In the genomic region with DNA sequence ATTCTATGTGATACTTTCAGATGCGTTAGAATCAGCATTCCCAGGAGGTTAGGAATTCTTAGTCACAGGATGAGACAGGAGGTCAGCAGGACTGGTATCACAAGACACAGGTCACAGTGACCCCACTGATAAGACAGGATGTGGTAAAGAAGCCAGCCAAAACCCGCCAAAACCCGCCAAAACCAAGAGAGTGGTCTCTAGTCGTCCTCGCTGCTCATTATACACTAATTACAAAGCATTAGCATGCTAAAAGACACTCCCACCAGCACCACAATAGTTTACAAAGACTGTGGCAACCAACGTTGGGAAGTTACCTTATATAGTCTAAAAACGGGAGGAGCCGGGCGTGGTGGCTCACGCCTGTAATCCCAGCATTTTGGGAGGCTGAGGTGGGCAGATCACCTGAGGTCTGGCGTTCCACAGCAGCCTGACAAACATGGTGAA, we compare ENCODE assay signal across 16 cellular contexts. TPM values are rescaled to one million over a fixed set of nuclear protein-coding genes. Genes with fewer than 3 reads are reported as not detected.
DNase-seq lines count a peak whose midpoint lies in the region; ATAC-seq and TF ChIP-seq lines count a peak whose summit lies in the region.
"Had no signal": no experiment of that assay in that cellular context is flagged by ENCODE, and none has a peak within 500 bp of the region (broad histone marks: within the 10 kb centered on the region; RNA-seq: fewer than 3 reads in every experiment).

No MANE protein-coding gene starts in this region.

- H3K27me3 ChIP-seq in tibial nerve: no peaks in the 10 kb centered on the region
- H3K27me3 ChIP-seq in sigmoid colon: no peaks in the 10 kb centered on the region

- TF ChIP-seq POLR2A in tibial nerve (IDR thresholded peaks at IDR 0.05): no peak
- no peak for TF ChIP-seq POLR2A in sigmoid colon (IDR thresholded peaks at IDR 0.05)

- H3K36me3 ChIP-seq in tibial nerve (peaks cover 0 to 54% (median 5%) of the 10 kb centered on the region in 3 donors), sigmoid colon (peaks cover 0 to 83% (median 18%) of the 10 kb centered on the region in 4 donors)

- 86% methylated on average over 11 of the region's 11 CpGs for WGBS in tibial nerve, 2 donors
- WGBS in sigmoid colon, 2 donors: 85 to 91% methylated on average over 11 of the region's 11 CpGs

- H3K36me3 Mint-ChIP-seq in WTC11: peaks cover 36% of the 10 kb centered on the region

- no peak for TF ChIP-seq EP300 in tibial nerve (IDR thresholded peaks at IDR 0.05)
- no peak for TF ChIP-seq EP300 in sigmoid colon (IDR thresholded peaks at IDR 0.05)

- H3K9me3 ChIP-seq in tibial nerve (no peaks in the 10 kb centered on the region), sigmoid colon (no peaks in the 10 kb centered on the region)
- H3K9me3 ChIP-seq: A549 had no signal

- no peak overlapping the region for H3K4me3 ChIP-seq in tibial nerve
- no peak overlapping the region for H3K4me3 ChIP-seq in sigmoid colon
- H3K4me3 ChIP-seq: A549, GM23248 had no signal

- no peak overlapping the region for H3K4me3 Mint-ChIP-seq in WTC11
- H3K4me3 Mint-ChIP-seq: CD14-positive monocyte; CD8-positive, alpha-beta T cell had no signal

- H3K4me1 ChIP-seq in tibial nerve: peaks cover 0 to 10% (median 4%) of the 10 kb centered on the region in 4 donors
- H3K4me1 ChIP-seq in sigmoid colon: no peaks in the 10 kb centered on the region
- H3K4me1 ChIP-seq: A549 had no signal

- TF ChIP-seq CTCF in WTC11 (IDR thresholded peaks at IDR 0.05): no peak
- TF ChIP-seq CTCF in tibial nerve (IDR thresholded peaks at IDR 0.05): no peak
- no peak for TF ChIP-seq CTCF in sigmoid colon (IDR thresholded peaks at IDR 0.05)

- H3K27ac ChIP-seq in tibial nerve (peak overlapping the region in 3 of 4 donors; percentile 67 to 82 (median 82)), sigmoid colon (no peak overlapping the region)
- H3K27ac ChIP-seq: A549, GM23248, HL-60 had no signal

- no peak for ATAC-seq in WTC11
- ATAC-seq: A549; CD8-positive, alpha-beta T cell; HCT116 had no signal

- H3K27ac Mint-ChIP-seq in WTC11: peak overlapping the region; percentile 15; the same call in 1 of the 2 replicates
- H3K27ac Mint-ChIP-seq: CD8-positive, alpha-beta T cell had no signal

- no peaks in the 10 kb centered on the region for H3K27me3 Mint-ChIP-seq in WTC11 (ENCODE audit: low read depth)

- intact Hi-C loops in sigmoid colon (cut with DNase I): no loop called here

- POLR2A ChIA-PET in WTC11 (lab: Charles Lee): no interaction called here

- in situ Hi-C loops in SK-MEL-5 (cut with HindIII; ENCODE audit: low pct_unique_long_range_greater_than_20kb, low sequenced_read_pairs): no loop called here

- DNase-seq in ELF-1 (ENCODE audit: low read depth, low spot score) (peak; percentile 22), SK-MEL-5 (ENCODE audit: low read depth, low spot score) (peak; percentile 73), WTC11 (ENCODE audit: low spot score) (no peak), tibial nerve (ENCODE audit: low spot score in 2 of 2) (no peak), sigmoid colon (no peak), NCI-H146 treated with DMSO at 0.1 percent for 48 hours (lab: John Stamatoyannopoulos, UW; ENCODE audit: unreplicated experiment) (no peak), hypothalamus (lab: John Stamatoyannopoulos, UW) (no peak)
- DNase-seq: CD8-positive, alpha-beta T cell; DMS53; GM23248; KBM-7 had no signal

- no peaks in the 10 kb centered on the region for H3K4me1 Mint-ChIP-seq in WTC11
- H3K4me1 Mint-ChIP-seq: CD14-positive monocyte had no signal

- CTCF ChIA-PET in WTC11 (lab: Charles Lee): no interaction called here

- H3K9me3 Mint-ChIP-seq in WTC11: no peaks in the 10 kb centered on the region
- H3K9me3 Mint-ChIP-seq: CD8-positive, alpha-beta T cell had no signal

TF ChIP-seq in WTC11, 78 proteins besides CTCF, POLR2A, EP300 and RAD21:
- TF ChIP-seq, protein P1, sequence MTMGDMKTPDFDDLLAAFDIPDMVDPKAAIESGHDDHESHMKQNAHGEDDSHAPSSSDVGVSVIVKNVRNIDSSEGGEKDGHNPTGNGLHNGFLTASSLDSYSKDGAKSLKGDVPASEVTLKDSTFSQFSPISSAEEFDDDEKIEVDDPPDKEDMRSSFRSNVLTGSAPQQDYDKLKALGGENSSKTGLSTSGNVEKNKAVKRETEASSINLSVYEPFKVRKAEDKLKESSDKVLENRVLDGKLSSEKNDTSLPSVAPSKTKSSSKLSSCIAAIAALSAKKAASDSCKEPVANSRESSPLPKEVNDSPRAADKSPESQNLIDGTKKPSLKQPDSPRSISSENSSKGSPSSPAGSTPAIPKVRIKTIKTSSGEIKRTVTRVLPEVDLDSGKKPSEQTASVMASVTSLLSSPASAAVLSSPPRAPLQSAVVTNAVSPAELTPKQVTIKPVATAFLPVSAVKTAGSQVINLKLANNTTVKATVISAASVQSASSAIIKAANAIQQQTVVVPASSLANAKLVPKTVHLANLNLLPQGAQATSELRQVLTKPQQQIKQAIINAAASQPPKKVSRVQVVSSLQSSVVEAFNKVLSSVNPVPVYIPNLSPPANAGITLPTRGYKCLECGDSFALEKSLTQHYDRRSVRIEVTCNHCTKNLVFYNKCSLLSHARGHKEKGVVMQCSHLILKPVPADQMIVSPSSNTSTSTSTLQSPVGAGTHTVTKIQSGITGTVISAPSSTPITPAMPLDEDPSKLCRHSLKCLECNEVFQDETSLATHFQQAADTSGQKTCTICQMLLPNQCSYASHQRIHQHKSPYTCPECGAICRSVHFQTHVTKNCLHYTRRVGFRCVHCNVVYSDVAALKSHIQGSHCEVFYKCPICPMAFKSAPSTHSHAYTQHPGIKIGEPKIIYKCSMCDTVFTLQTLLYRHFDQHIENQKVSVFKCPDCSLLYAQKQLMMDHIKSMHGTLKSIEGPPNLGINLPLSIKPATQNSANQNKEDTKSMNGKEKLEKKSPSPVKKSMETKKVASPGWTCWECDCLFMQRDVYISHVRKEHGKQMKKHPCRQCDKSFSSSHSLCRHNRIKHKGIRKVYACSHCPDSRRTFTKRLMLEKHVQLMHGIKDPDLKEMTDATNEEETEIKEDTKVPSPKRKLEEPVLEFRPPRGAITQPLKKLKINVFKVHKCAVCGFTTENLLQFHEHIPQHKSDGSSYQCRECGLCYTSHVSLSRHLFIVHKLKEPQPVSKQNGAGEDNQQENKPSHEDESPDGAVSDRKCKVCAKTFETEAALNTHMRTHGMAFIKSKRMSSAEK (CRISPR knock-in tag; IDR thresholded peaks at IDR 0.05; ENCODE audit: borderline replicate concordance): no peak
- TF ChIP-seq SP1 (CRISPR knock-in tag; conservative IDR thresholded peaks at IDR 0.05) (no peak), KAT7 (CRISPR knock-in tag; IDR thresholded peaks at IDR 0.05; ENCODE audit: borderline replicate concordance) (no peak), NR1H2 (CRISPR knock-in tag; IDR thresholded peaks at IDR 0.05) (no peak), ELF4 (CRISPR knock-in tag; IDR thresholded peaks at IDR 0.05; ENCODE audit: low read depth) (no peak)
- TF ChIP-seq, protein P2, sequence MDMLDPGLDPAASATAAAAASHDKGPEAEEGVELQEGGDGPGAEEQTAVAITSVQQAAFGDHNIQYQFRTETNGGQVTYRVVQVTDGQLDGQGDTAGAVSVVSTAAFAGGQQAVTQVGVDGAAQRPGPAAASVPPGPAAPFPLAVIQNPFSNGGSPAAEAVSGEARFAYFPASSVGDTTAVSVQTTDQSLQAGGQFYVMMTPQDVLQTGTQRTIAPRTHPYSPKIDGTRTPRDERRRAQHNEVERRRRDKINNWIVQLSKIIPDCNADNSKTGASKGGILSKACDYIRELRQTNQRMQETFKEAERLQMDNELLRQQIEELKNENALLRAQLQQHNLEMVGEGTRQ (CRISPR knock-in tag; IDR thresholded peaks at IDR 0.05): no peak

RNA-seq across cellular contexts. Expression of a gene that starts 13.9 kb away (rescaled TPM):
- 0.16 TPM in 2 replicates for total RNA-seq in SK-MEL-5 (2014; rRNA removed; shearing (Covaris generic))
- not detected in 2 replicates for polyA plus RNA-seq in SK-MEL-5 (2015; cell fraction: cytosol; rRNA removed)
- 1.7 TPM in 1 of 2 replicates, not detected in the other for polyA plus RNA-seq in SK-MEL-5 (2015; cell fraction: nucleus; rRNA removed)
- total RNA-seq in WTC11 (2021) (0.78 to 1.5 TPM (median 0.96 TPM) in 3 replicates), tibial nerve (1 to 10 TPM in 1 of 4 donors, under 1 TPM in 1, not detected in 2; 0.39 to 1.0 TPM), sigmoid colon (under 1 TPM in 1 of 4 donors, not detected in 3; 0.36 TPM)
- polyA plus RNA-seq in sigmoid colon: 10 to 100 TPM in 1 of 3 donors, 1 to 10 TPM in 2; 1.1 to 36.0 (median 4.6) TPM
- total RNA-seq: CD8-positive, alpha-beta T cell had no signal
- polyA plus RNA-seq: AG04450, CD14-positive monocyte, GM23248 had no signal

Comparison
In these comparisons a context has a peak if more than half of its experiments do, and no peak if none do; other contexts are left out.
1. DNase-seq: peak in ELF-1 (single experiment) and SK-MEL-5 (single experiment); none in WTC11 (single experiment), tibial nerve (0 of 2), sigmoid colon (single experiment), NCI-H146 treated with DMSO at 0.1 percent for 48 hours (single experiment) and hypothalamus (0 of 51).
2. H3K27ac ChIP-seq: peak in tibial nerve (3 of 4); none in sigmoid colon (0 of 4).